ENCODE assay signal across 8 cellular contexts in genomic region chr21:44454747-44455523, GRCh38. TPM values are rescaled to one million over a fixed set of nuclear protein-coding genes. Genes with fewer than 3 reads are reported as not detected.
DNase-seq lines count a peak whose midpoint lies in the region; ATAC-seq and TF ChIP-seq lines count a peak whose summit lies in the region.

Gene LRRC3 (plus strand): TSS chr21:44455510. CDS start chr21:44456645, 1,135 bp downstream.

- H3K27me3 Mint-ChIP-seq in activated naive CD4-positive, alpha-beta T cell treated with anti-CD3 and anti-CD28 coated beads for 36 hours (ENCODE audit: low read depth): peaks cover 14% of the 10 kb centered on the region

- H3K27ac ChIP-seq in HL-60 (replicated peaks) (no peak within 1 kb of the TSS), transverse colon (peak within 1 kb of the TSS; percentile 61 to 80 (median 78))

- intact Hi-C loops in activated naive CD4-positive, alpha-beta T cell treated with anti-CD3 and anti-CD28 coated beads for 36 hours (cut with micrococcal nuclease): loop anchor here (1.0 to 10.0 kb wide), 2 partner anchors 116 to 150 kb away; partner anchors contain the start of genes CFAP410 and PFKL
- intact Hi-C loops in Right ventricle myocardium superior (cut with DNase I) (no loop called here), posterior cingulate gyrus (cut with DNase I) (no loop called here), transverse colon (cut with DNase I; ENCODE audit: low total_unique reads) (loop anchor here (10.0 kb wide), 1 partner anchor 120 kb away; the partner anchor contains the start of gene CFAP410)

- H3K36me3 ChIP-seq in transverse colon: no peaks in the 10 kb centered on the region

- H3K4me1 Mint-ChIP-seq in activated naive CD4-positive, alpha-beta T cell treated with anti-CD3 and anti-CD28 coated beads for 36 hours (ENCODE audit: low read depth): no peaks in the 10 kb centered on the region

- H3K4me1 ChIP-seq in transverse colon: peaks cover 0 to 10% (median 7%) of the 10 kb centered on the region in 4 donors

- DNase-seq in COR-L47 (lab: John Stamatoyannopoulos, UW) (peak; percentile 83), HL-60 (ENCODE audit: low read depth in 1 of 2, low spot score in 1 of 2) (peak; percentile 38 to 72), RPMI8226 (peak; percentile 92), Right ventricle myocardium superior (peak; percentile 92), posterior cingulate gyrus (peak in 6 of 10 donors; percentile 9 to 75 (median 34)), transverse colon (peak; percentile 90)
- DNase-seq in activated naive CD4-positive, alpha-beta T cell treated with anti-CD3 and anti-CD28 coated beads for 36 hours: peak; percentile 89

- ATAC-seq in Right ventricle myocardium superior (ENCODE audit: poor library complexity) (peak; percentile 90), HG02884 (IDR thresholded peaks at IDR 0.05; ENCODE audit: unreplicated experiment) (no peak)

- 12% methylated on average over 22 of the region's 45 CpGs; no CpG with 5 or more reads in 1 of the 2 donors for WGBS in transverse colon (ENCODE audit: low coverage in 1 of 2), 2 donors

- TF ChIP-seq CTCF in HL-60 (IDR thresholded peaks at IDR 0.05; ENCODE audit: insufficient read depth, low read length) (no peak), transverse colon (IDR thresholded peaks at IDR 0.05) (no peak)

- no peak within 1 kb of the TSS for H3K27ac Mint-ChIP-seq in activated naive CD4-positive, alpha-beta T cell treated with anti-CD3 and anti-CD28 coated beads for 36 hours

- H3K27me3 ChIP-seq in HL-60 (ENCODE audit: insufficient read depth, poor library complexity, severe bottlenecking) (no peaks in the 10 kb centered on the region), transverse colon (peaks cover 8% of the 10 kb centered on the region)

- TF ChIP-seq EP300 in transverse colon (IDR thresholded peaks at IDR 0.05; ENCODE audit: low read depth): no peak

- peaks cover 2% of the 10 kb centered on the region for H3K9me3 Mint-ChIP-seq in activated naive CD4-positive, alpha-beta T cell treated with anti-CD3 and anti-CD28 coated beads for 36 hours

- H3K4me3 ChIP-seq in HL-60 (replicated peaks; ENCODE audit: insufficient read depth, low read length) (peak within 1 kb of the TSS; percentile 61), transverse colon (peak within 1 kb of the TSS; percentile 86 to 99 (median 88))

- H3K9me3 ChIP-seq in transverse colon: no peaks in the 10 kb centered on the region

- H3K36me3 Mint-ChIP-seq in activated naive CD4-positive, alpha-beta T cell treated with anti-CD3 and anti-CD28 coated beads for 36 hours (ENCODE audit: low read depth): no peaks in the 10 kb centered on the region

- CTCF ChIA-PET in activated naive CD4-positive, alpha-beta T cell treated with anti-CD3 and anti-CD28 coated beads for 36 hours (lab: Charles Lee): no interaction called here

- no peak for TF ChIP-seq POLR2A in transverse colon (IDR thresholded peaks at IDR 0.05)

- in situ Hi-C loops in transverse colon (cut with MboI; ENCODE audit: low pct_ligation_motif_present in 1 of 4, low pct_unique_long_range_greater_than_20kb in 1 of 4, low sequenced_read_pairs in 3 of 4): loop anchor here in 2 of 4 donors (10.0 to 25.0 kb wide), 2 partner anchors 110 to 193 kb away; partner anchors contain the start of gene DNMT3L (in 1 of the 2)

- peak within 1 kb of the TSS; percentile 73 for H3K4me3 Mint-ChIP-seq in activated naive CD4-positive, alpha-beta T cell treated with anti-CD3 and anti-CD28 coated beads for 36 hours

RNA-seq across cellular contexts. Expression of gene LRRC3, which starts in this region (rescaled TPM):
- total RNA-seq in activated naive CD4-positive, alpha-beta T cell treated with anti-CD3 and anti-CD28 coated beads for 36 hours: 1 to 10 TPM; 2.5 to 2.8 TPM
- total RNA-seq in Right ventricle myocardium superior: 2.7 TPM
- total RNA-seq in transverse colon: 1 to 10 TPM; 4.4 to 6.7 (median 5.1) TPM

Comparison
In these comparisons a context has a peak if more than half of its experiments do, and no peak if none do; other contexts are left out.
1. DNase-seq: peak in every context shown above with its lines; median percentile 92 in RPMI8226; 92 in Right ventricle myocardium superior; 90 in transverse colon; 89 in activated naive CD4-positive, alpha-beta T cell treated with anti-CD3 and anti-CD28 coated beads for 36 hours; 83 in COR-L47; 55 in HL-60; 34 in posterior cingulate gyrus.
2. intact Hi-C loops: an anchor here in activated naive CD4-positive, alpha-beta T cell treated with anti-CD3 and anti-CD28 coated beads for 36 hours (1.0 to 10.0 kb wide) and transverse colon (10.0 kb wide); none called in Right ventricle myocardium superior and posterior cingulate gyrus.